ENCODE assay signal across 16 cellular contexts in the genomic region with DNA sequence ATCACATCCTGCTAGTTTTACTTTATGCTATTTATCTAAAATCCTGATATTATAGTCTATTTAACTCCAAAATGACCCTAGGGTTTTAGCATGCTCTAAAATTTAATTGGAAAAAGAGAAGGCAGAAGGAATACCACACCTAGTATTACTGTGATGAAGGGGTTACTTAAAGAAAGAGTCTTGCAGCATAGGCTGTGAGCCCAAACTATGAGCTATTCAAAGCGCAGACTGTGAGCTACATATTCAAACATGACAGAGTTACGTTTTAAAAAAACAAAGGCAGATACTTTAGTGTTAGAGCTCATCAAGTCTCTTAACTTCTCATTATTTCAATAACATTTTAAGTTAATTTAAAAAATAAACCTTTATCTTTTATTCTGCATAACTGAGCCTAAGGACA.
"Had no signal": no experiment of that assay in that cellular context is flagged by ENCODE, and none has a peak within 500 bp of the region (broad histone marks: within the 10 kb centered on the region; RNA-seq: fewer than 3 reads in every experiment).

No MANE protein-coding gene starts in this region.

- H3K9me3 ChIP-seq: body of pancreas, left ventricle myocardium inferior, pancreas, right lobe of liver, upper lobe of right lung had no signal

- H3K4me1 ChIP-seq: body of pancreas, pancreas, right lobe of liver, upper lobe of right lung had no signal

- H3K27me3 ChIP-seq: body of pancreas, pancreas, right lobe of liver, upper lobe of right lung had no signal

- H3K36me3 ChIP-seq: left ventricle myocardium inferior, pancreas, right lobe of liver, upper lobe of right lung had no signal

- H3K4me3 ChIP-seq: body of pancreas, coronary artery, left ventricle myocardium inferior, pancreas, right lobe of liver, upper lobe of right lung had no signal

- H3K27ac ChIP-seq: body of pancreas, coronary artery, left ventricle myocardium inferior, pancreas, right lobe of liver, upper lobe of right lung had no signal

- DNase-seq: activated CD4-positive, alpha-beta T cell treated with anti-CD3 and anti-CD28 coated beads, Interleukin-2, amount 50 U/mL, for 48 hours; activated gamma-delta T cell treated with Interleukin-2 at 50 U/mL for 16 hours; activated naive CD8-positive, alpha-beta T cell treated with anti-CD3 and anti-CD28 coated beads for 36 hours; amniotic stem cell; body of pancreas; central memory CD4-positive, alpha-beta T cell; head of caudate nucleus; kidney glomerular epithelial cell; left ventricle myocardium inferior; naive thymus-derived CD4-positive, alpha-beta T cell; pancreas; right lobe of liver; stimulated activated naive B cell treated with anti-CD40 and anti-IgM and Interleukin-4, amounts not matched to agents 10 μg/mL and 1 μg/mL and 100 μg/mL, for 72 hours; SW 1271; upper lobe of right lung had no signal
